ENCODE assay signal across 9 cellular contexts in the genomic region with DNA sequence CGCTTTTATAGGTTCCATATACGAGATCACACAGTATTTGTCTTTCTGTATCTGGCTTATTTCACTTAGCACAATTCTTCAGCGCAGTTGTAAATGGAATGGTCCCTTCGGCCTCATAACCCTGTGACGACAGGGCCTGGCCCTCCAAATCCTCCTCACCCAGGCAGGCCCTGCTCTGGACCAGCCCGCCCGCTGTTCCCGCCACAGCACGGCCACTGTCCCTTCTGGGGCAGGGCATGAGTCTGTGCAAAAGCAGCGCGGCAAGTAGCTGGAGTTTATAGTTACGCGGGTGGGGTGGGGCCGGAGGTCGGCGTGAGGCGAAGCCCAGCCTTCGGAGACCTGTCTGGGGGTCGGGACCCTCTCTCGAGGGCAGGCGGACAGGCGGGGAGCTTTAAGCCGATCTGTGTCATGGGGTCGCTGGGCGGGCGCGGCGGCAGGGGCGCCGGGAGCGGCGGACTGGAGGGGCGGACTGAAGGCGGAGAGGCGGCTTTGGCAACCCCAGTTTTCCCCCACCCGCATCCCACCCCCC. TPM values are rescaled to one million over a fixed set of nuclear protein-coding genes. Genes with fewer than 3 reads are reported as not detected.
A peak's percentile ranks its signal among the peaks of the same experiment; 100 is the strongest.
DNase-seq lines count a peak whose midpoint lies in the region; ATAC-seq and TF ChIP-seq lines count a peak whose summit lies in the region.
"Had no signal": no experiment of that assay in that cellular context is flagged by ENCODE, and none has a peak within 500 bp of the region (broad histone marks: within the 10 kb centered on the region; RNA-seq: fewer than 3 reads in every experiment).

No MANE protein-coding gene starts in this region.

- H3K27ac Mint-ChIP-seq in naive thymus-derived CD8-positive, alpha-beta T cell: no peak overlapping the region

- TF ChIP-seq CTCF in AG09309 (IDR thresholded peaks at IDR 0.05; ENCODE audit: control insufficient read depth, insufficient read depth, low read depth, low read length, missing control alignments) (no peak), Peyer's patch (IDR thresholded peaks at IDR 0.05) (no peak)

- peaks cover 0 to 12% (median 0%) of the 10 kb centered on the region in 3 donors for H3K36me3 ChIP-seq in Peyer's patch

- no peak for ATAC-seq in naive thymus-derived CD8-positive, alpha-beta T cell
- ATAC-seq in HG03439 (IDR thresholded peaks at IDR 0.05; ENCODE audit: unreplicated experiment): no peak
- ATAC-seq: GM12878 had no signal

- H3K27me3 Mint-ChIP-seq in naive thymus-derived CD8-positive, alpha-beta T cell: peaks cover 13 to 56% (median 38%) of the 10 kb centered on the region in 5 donors

- H3K36me3 Mint-ChIP-seq in naive thymus-derived CD8-positive, alpha-beta T cell: peaks cover 0 to 3% (median 0%) of the 10 kb centered on the region in 3 donors

- H3K9me3 Mint-ChIP-seq in naive thymus-derived CD8-positive, alpha-beta T cell: no peaks in the 10 kb centered on the region

- TF ChIP-seq POLR2A in Peyer's patch (IDR thresholded peaks at IDR 0.05): peak; percentile 50 to 60

- H3K27ac ChIP-seq in Peyer's patch: peak overlapping the region; percentile 70 to 97 (median 89)

- peaks cover 0 to 16% (median 10%) of the 10 kb centered on the region in 4 donors for H3K4me1 Mint-ChIP-seq in naive thymus-derived CD8-positive, alpha-beta T cell

- H3K4me3 ChIP-seq in AG09309 (ENCODE audit: control insufficient read depth, low read depth, low read length) (peak overlapping the region; percentile 89), Peyer's patch (peak overlapping the region; percentile 45 to 95 (median 70))
- H3K4me3 ChIP-seq: GM12878 had no signal

- peaks cover 0 to 15% (median 2%) of the 10 kb centered on the region in 4 donors for H3K4me1 ChIP-seq in Peyer's patch

- H3K4me3 Mint-ChIP-seq in naive thymus-derived CD8-positive, alpha-beta T cell: peak overlapping the region in 9 of 10 donors; percentile 25 to 69 (median 52)

- DNase-seq in AG09309 (ENCODE audit: low read depth): no peak
- peak in 2 of 3 donors; percentile 70 to 80 for DNase-seq in Peyer's patch
- DNase-seq in fibroblast of peridontal ligament (ENCODE audit: extremely low read depth): peak; percentile 16
- DNase-seq in naive thymus-derived CD8-positive, alpha-beta T cell: no peak
- no peak for DNase-seq in CD1c-positive myeloid dendritic cell (ENCODE audit: extremely low spot score)
- no peak for DNase-seq in NCI-H510A treated with DMSO at 0.1 percent for 48 hours (lab: John Stamatoyannopoulos, UW)
- DNase-seq in cortex of kidney (lab: John Stamatoyannopoulos, UW): no peak

- POLR2A ChIA-PET in naive thymus-derived CD8-positive, alpha-beta T cell (lab: Charles Lee): no interaction called here

- no peaks in the 10 kb centered on the region for H3K9me3 ChIP-seq in Peyer's patch

- H3K27me3 ChIP-seq in Peyer's patch: no peaks in the 10 kb centered on the region

RNA-seq across cellular contexts. Expression of a gene that starts 0.5 kb away (rescaled TPM):
- total RNA-seq in Peyer's patch: 10 to 100 TPM; 20.6 to 60.4 (median 50.7) TPM
- under 1 TPM in 1 of 2 experiments, not detected in 1; 0.14 TPM for total RNA-seq in naive thymus-derived CD8-positive, alpha-beta T cell
- polyA plus RNA-seq in naive thymus-derived CD8-positive, alpha-beta T cell: not detected
- total RNA-seq: GM12878 had no signal

RNA-seq across cellular contexts. Expression of a gene that starts 18.4 kb away (rescaled TPM):
- 100 to 1,000 TPM in 1 of 4 donors, 10 to 100 TPM in 3; 13.2 to 106 (median 63.5) TPM for total RNA-seq in Peyer's patch
- 10 to 100 TPM; 29.4 to 38.9 TPM for total RNA-seq in naive thymus-derived CD8-positive, alpha-beta T cell
- polyA plus RNA-seq in naive thymus-derived CD8-positive, alpha-beta T cell: 10 to 100 TPM; 30.7 to 40.7 (median 36.9) TPM

Comparison
In these comparisons a context has a peak if more than half of its experiments do, and no peak if none do; other contexts are left out.
1. DNase-seq: peak in Peyer's patch (2 of 3) and fibroblast of peridontal ligament (single experiment); none in AG09309 (single experiment), naive thymus-derived CD8-positive, alpha-beta T cell (0 of 10), CD1c-positive myeloid dendritic cell (single experiment), NCI-H510A treated with DMSO at 0.1 percent for 48 hours (single experiment) and cortex of kidney (single experiment).
2. RNA of a gene that starts 0.5 kb away (total RNA-seq): 20.6 to 60.4 TPM in Peyer's patch; 0.14 TPM in naive thymus-derived CD8-positive, alpha-beta T cell; every median in the first group is over 10 times any median in the second.